Comparison of ENCODE assay signal across 25 cellular contexts in genomic region chr13:100247937-100248336, GRCh38.
DNase-seq lines count a peak whose midpoint lies in the region; ATAC-seq, FAIRE-seq and TF ChIP-seq lines count a peak whose summit lies in the region.
"Had no signal": no experiment of that assay in that cellular context is flagged by ENCODE, and none has a peak within 500 bp of the region (broad histone marks: within the 10 kb centered on the region; RNA-seq: fewer than 3 reads in every experiment).

No MANE protein-coding gene starts in this region.

- no peaks in the 10 kb centered on the region for H3K36me3 ChIP-seq in K562 (ENCODE audit: control insufficient read depth, insufficient read depth, low read length)
- H3K36me3 ChIP-seq: BE2C, BLaER1 had no signal

- POLR2A ChIA-PET in K562 (lab: Yijun Ruan, JAX) = interaction anchor here (0.6 kb wide), 1 partner anchor 92 kb away, joined by 3 read pairs; no protein-coding TSS in a partner anchor

- H3K9me3 ChIP-seq in K562 (replicated peaks; ENCODE audit: control insufficient read depth, insufficient read depth, low read depth, low read length) = no peaks in the 10 kb centered on the region
- H3K9me3 ChIP-seq: BE2C had no signal

- FAIRE-seq in A204.1 (lab: Jason Lieb, UNC) (peak; percentile 72), K562 (lab: Jason Lieb, UNC) (no peak), islet of Langerhans (lab: Jason Lieb, UNC) (peak; percentile 55), RCC 7860 (lab: Jason Lieb, UNC) (no peak)
- FAIRE-seq: GM12878, GM12892, GM18507 had no signal

- DNase-seq in K562 (ENCODE audit: extremely low read depth in 1 of 4, low spot score in 3 of 4) = no peak
- DNase-seq in RCC 7860 (ENCODE audit: low spot score) = no peak
- DNase-seq: ACHN; BE2C; C1 segment of cervical spinal cord; CD4-positive, alpha-beta memory T cell; CD4-positive, CD25-positive, alpha-beta regulatory T cell; CD8-positive, alpha-beta memory T cell; COR-L47; DMS 273 treated with DMSO at 0.1 percent for 48 hours; DMS153; DMS53; DMS79; DND-41; EL; GDM1 had no signal

- H2AFZ ChIP-seq in K562 (ENCODE audit: low read depth, low read length) = no peak overlapping the region

- no TSS peak for BruUV-seq in K562 (replicated peaks; lab: Mats Ljungman, UMichigan)

- TF ChIP-seq EP300 in K562 (IDR thresholded peaks at IDR 0.05; ENCODE audit: low read length) = no peak

- H3K79me2 ChIP-seq in K562 (ENCODE audit: control insufficient read depth, insufficient read depth, low read length) = no peaks in the 10 kb centered on the region

- no peak for TF ChIP-seq CTCF in K562 (IDR thresholded peaks at IDR 0.05 in 2 of 3, conservative IDR thresholded peaks at IDR 0.05 in 1 of 3; ENCODE audit: insufficient read depth in 2 of 3, low read depth in 1 of 3, low read length in 3 of 3)

- H3K4me1 ChIP-seq in K562 (replicated peaks in 1 of 2; ENCODE audit: control insufficient read depth in 2 of 2, insufficient read depth in 2 of 2, low read length in 2 of 2) = no peaks in the 10 kb centered on the region
- H3K4me1 ChIP-seq: BE2C, BLaER1 had no signal

- no peak overlapping the region for H3K4me2 ChIP-seq in K562 (ENCODE audit: insufficient read depth, low read length)
- H3K4me2 ChIP-seq: BLaER1 had no signal

- no peaks in the 10 kb centered on the region for H3K9me1 ChIP-seq in K562 (ENCODE audit: control insufficient read depth, insufficient read depth, low read length)

- no peak overlapping the region for H3K27ac ChIP-seq in K562 (ENCODE audit: extremely low read depth, low read depth, low read length)
- H3K27ac ChIP-seq: 22Rv1, BLaER1 had no signal

- WGBS in K562 (ENCODE audit: insufficient coverage, low coverage, missing lambda C conversion rate) = 40% methylated on average over 1 of the region's 1 CpG

- ATAC-seq in K562 (no peak), HG02678 (IDR thresholded peaks at IDR 0.05; ENCODE audit: unreplicated experiment) (no peak), HG02938 (IDR thresholded peaks at IDR 0.05; ENCODE audit: unreplicated experiment) (no peak)
- ATAC-seq: GM12878 had no signal

- no peak for TF ChIP-seq RAD21 in K562 (CRISPR knock-in tag; conservative IDR thresholded peaks at IDR 0.05 in 1 of 2, IDR thresholded peaks at IDR 0.05 in 1 of 2)

- no peak overlapping the region for H3K4me3 ChIP-seq in K562
- H3K4me3 ChIP-seq: BLaER1, GM12878 had no signal

- no peak for TF ChIP-seq POLR2A in K562 (conservative IDR thresholded peaks at IDR 0.05)

- H3K27me3 ChIP-seq in K562 (ENCODE audit: control insufficient read depth in 2 of 2, insufficient read depth in 2 of 2, low read length in 2 of 2) = no peaks in the 10 kb centered on the region
- H3K27me3 ChIP-seq: BE2C, BLaER1 had no signal

- in situ Hi-C loops in K562 (cut with MboI) = loop anchor here (25.0 kb wide), 2 partner anchors 586 to 811 kb away; no protein-coding TSS in a partner anchor

- CTCF ChIA-PET in K562 (lab: Yijun Ruan, JAX; ENCODE audit: low intra/inter-chr PET ratio) = no interaction called here

- intact Hi-C loops in K562 (cut with micrococcal nuclease) = no loop called here

- no peaks in the 10 kb centered on the region for H4K20me1 ChIP-seq in K562 (replicated peaks; ENCODE audit: control insufficient read depth, insufficient read depth, low read length)
- H4K20me1 ChIP-seq: BLaER1 had no signal

- no peak overlapping the region for H3K9ac ChIP-seq in K562 (ENCODE audit: insufficient read depth in 1 of 2, low read depth in 2 of 2, low read length in 2 of 2)
- H3K9ac ChIP-seq: BLaER1 had no signal

TF ChIP-seq in K562, 482 proteins besides CTCF, POLR2A, EP300 and RAD21:
- TF ChIP-seq ZNF785 (CRISPR knock-in tag; IDR thresholded peaks at IDR 0.05) (no peak), MCM5 (IDR thresholded peaks at IDR 0.05; ENCODE audit: low read depth) (no peak), ZNF507 (tag; conservative IDR thresholded peaks at IDR 0.05) (peak; percentile 99), ZNF354B (CRISPR knock-in tag; IDR thresholded peaks at IDR 0.05) (peak; percentile 89), YY1 (IDR thresholded peaks at IDR 0.05; ENCODE audit: borderline replicate concordance in 1 of 3, control insufficient read depth in 1 of 3, extremely low read depth in 1 of 3, insufficient read depth in 3 of 3, insufficient read length in 1 of 3, insufficient replicate concordance in 2 of 3, low read depth in 1 of 3, low read length in 2 of 3) (no peak), HIVEP1 (CRISPR knock-in tag; IDR thresholded peaks at IDR 0.05) (no peak)
